8 cellular contexts compared by ENCODE assay signal in the genomic region with DNA sequence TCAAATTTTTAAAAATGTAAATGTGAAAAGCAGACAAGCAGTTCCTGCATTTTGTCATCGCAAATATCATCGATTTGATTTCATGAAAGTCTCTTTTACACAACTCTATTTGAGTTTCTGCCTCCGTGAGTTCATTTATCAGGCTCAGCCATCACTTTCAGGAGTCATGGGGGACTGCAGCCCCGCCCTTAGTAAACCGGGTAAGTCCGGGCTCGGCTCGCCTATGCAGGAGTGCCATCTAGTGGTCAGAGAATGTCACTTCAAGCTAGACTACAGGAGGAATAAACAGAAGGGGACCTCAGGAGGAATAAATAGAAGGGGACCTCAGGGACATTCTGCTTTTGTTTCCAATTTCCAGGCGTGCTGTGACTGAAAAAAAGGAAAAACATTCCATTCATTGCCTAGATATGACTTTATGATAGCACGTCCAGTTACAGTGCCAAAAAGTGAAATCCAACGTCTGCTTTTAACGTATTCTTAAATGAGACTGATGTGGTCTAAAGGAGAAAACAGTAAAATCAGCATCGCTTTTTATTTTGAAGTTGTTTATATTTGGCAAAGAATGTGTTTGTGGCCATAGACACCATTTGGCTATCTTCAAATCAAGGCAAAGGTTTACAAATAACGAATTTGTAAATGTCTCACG.
A peak's percentile ranks its signal among the peaks of the same experiment; 100 is the strongest.
DNase-seq lines count a peak whose midpoint lies in the region; TF ChIP-seq lines count a peak whose summit lies in the region.

No MANE protein-coding gene starts in this region.

- no peak overlapping the region for H3K56ac ChIP-seq in H9 (ENCODE audit: insufficient read length, low read depth, low read length)

- H3K23ac ChIP-seq in H9 (ENCODE audit: insufficient read length, low read depth, low read length) (no peak overlapping the region), trophoblast cell (ENCODE audit: low read length) (no peak overlapping the region)

- H3K9ac ChIP-seq in H9 (ENCODE audit: extremely low read depth, insufficient read length, low read length) (no peak overlapping the region), MM.1S (ENCODE audit: low read length) (no peak overlapping the region; the same call in 1 of the 2 replicates), SK-N-SH (no peak overlapping the region), trophoblast cell (ENCODE audit: low read length) (no peak overlapping the region)

- H2BK5ac ChIP-seq in H9 (ENCODE audit: insufficient read length, low read length) (no peak overlapping the region), trophoblast cell (ENCODE audit: low read depth, low read length, poor library complexity) (no peak overlapping the region)

- H2BK20ac ChIP-seq in H9 (ENCODE audit: low read depth, low read length, poor library complexity, severe bottlenecking), result no peak overlapping the region

- H3F3A ChIP-seq in MM.1S (ENCODE audit: insufficient read depth, low read length) (no peaks in the 10 kb centered on the region), SK-N-SH (replicated peaks; ENCODE audit: insufficient read depth) (no peaks in the 10 kb centered on the region)

- H3K36me3 ChIP-seq in MM.1S (replicated peaks; ENCODE audit: insufficient read depth, low read length) (no peaks in the 10 kb centered on the region), SK-N-SH (replicated peaks in 1 of 2; ENCODE audit: control insufficient read depth in 1 of 2, insufficient read depth in 2 of 2, low read length in 1 of 2) (no peaks in the 10 kb centered on the region), trophoblast cell (ENCODE audit: control insufficient read depth in 1 of 2, insufficient read depth in 2 of 2, low read length in 2 of 2) (no peaks in the 10 kb centered on the region), transverse colon (no peaks in the 10 kb centered on the region)

- no peak overlapping the region for H2BK15ac ChIP-seq in H9 (ENCODE audit: low read depth, low read length)

- no peaks in the 10 kb centered on the region for H3K9me3 Mint-ChIP-seq in H9
- H3K9me3 Mint-ChIP-seq in activated naive CD4-positive, alpha-beta T cell treated with anti-CD3 and anti-CD28 coated beads, Interleukin-2, amount 50 U/mL, for 24 hours, result no peaks in the 10 kb centered on the region
- peaks cover 2% of the 10 kb centered on the region for H3K9me3 Mint-ChIP-seq in glutamatergic neuron (ENCODE audit: unreplicated experiment)

- peak overlapping the region; percentile 55 for H3K4me3 ChIP-seq in MM.1S (ENCODE audit: low read length)
- peak overlapping the region; percentile 38 to 46; a peak in 3 of 4 replicates for H3K4me3 ChIP-seq in SK-N-SH (ENCODE audit: low read depth in 2 of 2, low read length in 1 of 2)
- no peak overlapping the region for H3K4me3 ChIP-seq in trophoblast cell (ENCODE audit: low read depth, low read length)
- H3K4me3 ChIP-seq in transverse colon, result peak overlapping the region in 1 of 4 donors; percentile 2

- no peak overlapping the region for H2AFZ ChIP-seq in H9 (ENCODE audit: low read length)
- H2AFZ ChIP-seq in MM.1S (ENCODE audit: low read length), result peak overlapping the region; percentile 82
- peak overlapping the region; percentile 47; the same call in 1 of the 2 replicates for H2AFZ ChIP-seq in SK-N-SH (ENCODE audit: low read depth)
- H2AFZ ChIP-seq in trophoblast cell (ENCODE audit: insufficient read depth, low read length, poor library complexity), result no peak overlapping the region

- H4K20me1 ChIP-seq in H9 (ENCODE audit: control insufficient read depth, insufficient read depth, insufficient read length), result no peaks in the 10 kb centered on the region
- no peaks in the 10 kb centered on the region for H4K20me1 ChIP-seq in MM.1S (ENCODE audit: insufficient read depth, low read length)
- H4K20me1 ChIP-seq in SK-N-SH (ENCODE audit: insufficient read depth), result no peaks in the 10 kb centered on the region

- CTCF ChIA-PET in SK-N-SH (lab: Yijun Ruan, JAX), result interaction anchor here (0.6 to 2.8 kb wide), 26 partner anchors 10 to 1365 kb away, joined by 3 to 29 read pairs (median 4); no protein-coding TSS in a partner anchor

- H4K5ac ChIP-seq in H9 (ENCODE audit: insufficient read length, low read depth, low read length), result no peak overlapping the region

- no peak overlapping the region for H4K12ac ChIP-seq in trophoblast cell (ENCODE audit: low read depth, low read length)

- TF ChIP-seq CTCF in H9 (conservative IDR thresholded peaks at IDR 0.05) (peak; percentile 95), MM.1S (IDR thresholded peaks at IDR 0.05; ENCODE audit: low read length) (peak; percentile 92), SK-N-SH (IDR thresholded peaks at IDR 0.05) (peak; percentile 97), glutamatergic neuron (IDR thresholded peaks at IDR 0.05; ENCODE audit: partially characterized antibody, unreplicated experiment) (peak; percentile 92), transverse colon (IDR thresholded peaks at IDR 0.05) (peak; percentile 82 to 95 (median 91))

- H3T11ph ChIP-seq in H9 (ENCODE audit: low read length), result no peak overlapping the region

- intact Hi-C loops in transverse colon (cut with DNase I; ENCODE audit: low total_unique reads), result no loop called here

- H3K4ac ChIP-seq in H9 (ENCODE audit: low read depth, low read length) (no peak overlapping the region), trophoblast cell (ENCODE audit: low read depth, low read length) (no peak overlapping the region)

- TF ChIP-seq EP300 in SK-N-SH (IDR thresholded peaks at IDR 0.05; ENCODE audit: borderline replicate concordance in 1 of 2, low read depth in 1 of 2, low read length in 1 of 2), result no peak
- TF ChIP-seq EP300 in transverse colon (IDR thresholded peaks at IDR 0.05; ENCODE audit: low read depth), result no peak

- no peak for TF ChIP-seq POLR2A in transverse colon (IDR thresholded peaks at IDR 0.05)

- H3K4me2 ChIP-seq in H9 (ENCODE audit: insufficient read depth, insufficient read length, low read length), result no peak overlapping the region
- H3K4me2 ChIP-seq in MM.1S (ENCODE audit: low read depth, low read length), result peak overlapping the region; percentile 57; the same call in 1 of the 2 replicates
- H3K4me2 ChIP-seq in SK-N-SH, result peak overlapping the region; percentile 60; the same call in 1 of the 2 replicates
- H3K4me2 ChIP-seq in trophoblast cell (ENCODE audit: low read length), result peak overlapping the region; percentile 23

- H3K27me3 ChIP-seq in H9 (ENCODE audit: insufficient read depth, low read length) (no peaks in the 10 kb centered on the region), MM.1S (replicated peaks; ENCODE audit: insufficient read depth, low read length) (no peaks in the 10 kb centered on the region), SK-N-SH (ENCODE audit: insufficient read depth) (no peaks in the 10 kb centered on the region), trophoblast cell (ENCODE audit: insufficient read depth, low read length) (no peaks in the 10 kb centered on the region), transverse colon (peaks cover 9% of the 10 kb centered on the region)

- H3K23me2 ChIP-seq in H9 (ENCODE audit: insufficient read length, low read depth, low read length, poor library complexity, severe bottlenecking), result no peaks in the 10 kb centered on the region

- no CpG with 5 or more reads among the region's 15 CpGs for WGBS in H9 (ENCODE audit: extremely low coverage, insufficient read length, low lambda C conversion rate)
- WGBS in SK-N-SH (ENCODE audit: low lambda C conversion rate), result 28% methylated on average over 15 of the region's 15 CpGs
- no CpG with 5 or more reads among the region's 15 CpGs for WGBS in trophoblast cell (ENCODE audit: extremely low coverage, insufficient coverage, insufficient read length)
- 14 to 15% methylated on average over 10 to 15 of the region's 15 CpGs for WGBS in transverse colon (ENCODE audit: low coverage in 1 of 2), 2 donors

- H3K4me1 ChIP-seq in H9 (ENCODE audit: insufficient read depth, low read length) (no peaks in the 10 kb centered on the region), MM.1S (ENCODE audit: low read length) (no peaks in the 10 kb centered on the region), SK-N-SH (ENCODE audit: control insufficient read depth in 1 of 2, insufficient read depth in 2 of 2, low read depth in 1 of 2, low read length in 1 of 2) (peaks cover 0 to 3% of the 10 kb centered on the region in 2 experiments; a peak in 2 of 4 replicates), trophoblast cell (ENCODE audit: control insufficient read depth in 1 of 2, insufficient read depth in 2 of 2, low read length in 2 of 2) (no peaks in the 10 kb centered on the region), transverse colon (peaks cover 0 to 19% (median 7%) of the 10 kb centered on the region in 4 donors)

- H3K4me1 Mint-ChIP-seq in H9 (peaks cover 3 to 14% of the 10 kb centered on the region in 2 experiments; a peak in 3 of 4 replicates), glutamatergic neuron (ENCODE audit: low read depth, unreplicated experiment) (peaks cover 29% of the 10 kb centered on the region)
- H3K4me1 Mint-ChIP-seq in activated naive CD4-positive, alpha-beta T cell treated with anti-CD3 and anti-CD28 coated beads, Interleukin-2, amount 50 U/mL, for 24 hours, result peaks cover 5% of the 10 kb centered on the region

- POLR2A ChIA-PET in SK-N-SH (lab: Yijun Ruan, JAX), result no interaction called here

- peak; percentile 97 for TF ChIP-seq RAD21 in SK-N-SH (IDR thresholded peaks at IDR 0.05; ENCODE audit: low read length)

- in situ Hi-C loops in transverse colon (cut with MboI; ENCODE audit: low pct_ligation_motif_present in 1 of 4, low pct_unique_long_range_greater_than_20kb in 1 of 4, low sequenced_read_pairs in 3 of 4), result loop anchor here in 2 of 4 donors (25.0 kb wide), 1 partner anchor 237 kb away; no protein-coding TSS in a partner anchor

- H3K36me3 Mint-ChIP-seq in H9 (ENCODE audit: insufficient read depth in 1 of 3, low read depth in 3 of 3) (no peaks in the 10 kb centered on the region), glutamatergic neuron (ENCODE audit: unreplicated experiment) (no peaks in the 10 kb centered on the region)
- H3K36me3 Mint-ChIP-seq in activated naive CD4-positive, alpha-beta T cell treated with anti-CD3 and anti-CD28 coated beads, Interleukin-2, amount 50 U/mL, for 24 hours, result no peaks in the 10 kb centered on the region

- H3K27me3 Mint-ChIP-seq in H9 (ENCODE audit: low read depth) (no peaks in the 10 kb centered on the region), glutamatergic neuron (ENCODE audit: unreplicated experiment) (no peaks in the 10 kb centered on the region)
- H3K27me3 Mint-ChIP-seq in activated naive CD4-positive, alpha-beta T cell treated with anti-CD3 and anti-CD28 coated beads, Interleukin-2, amount 50 U/mL, for 24 hours, result no peaks in the 10 kb centered on the region

- H3K79me2 ChIP-seq in H9 (ENCODE audit: insufficient read depth, low read length) (no peaks in the 10 kb centered on the region), MM.1S (ENCODE audit: low read length) (no peaks in the 10 kb centered on the region), SK-N-SH (ENCODE audit: insufficient read depth) (no peaks in the 10 kb centered on the region), trophoblast cell (ENCODE audit: control insufficient read depth, insufficient read depth, low read length, poor library complexity) (no peaks in the 10 kb centered on the region)

- H3K4me3 Mint-ChIP-seq in H9, result no peak overlapping the region
- H3K4me3 Mint-ChIP-seq in activated naive CD4-positive, alpha-beta T cell treated with anti-CD3 and anti-CD28 coated beads, Interleukin-2, amount 50 U/mL, for 24 hours, result peak overlapping the region; percentile 69
- peak overlapping the region; percentile 33 for H3K4me3 Mint-ChIP-seq in glutamatergic neuron (ENCODE audit: unreplicated experiment)

- no peak overlapping the region for H2BK12ac ChIP-seq in H9 (ENCODE audit: insufficient read length, low read depth, low read length)
- no peak overlapping the region for H2BK12ac ChIP-seq in trophoblast cell (ENCODE audit: low read length)

- no peak overlapping the region for H3K27ac ChIP-seq in H9 (ENCODE audit: insufficient read length, low read depth, low read length)
- H3K27ac ChIP-seq in MM.1S (ENCODE audit: low read length), result no peak overlapping the region
- H3K27ac ChIP-seq in SK-N-SH (ENCODE audit: low read depth in 2 of 2, low read length in 1 of 2), result peak overlapping the region in 1 of 2 experiments; percentile 58; a peak in 2 of 4 replicates
- no peak overlapping the region for H3K27ac ChIP-seq in trophoblast cell (ENCODE audit: low read depth, low read length)
- H3K27ac ChIP-seq in transverse colon, result no peak overlapping the region

- H3K18ac ChIP-seq in H9 (ENCODE audit: insufficient read length, low read depth, low read length), result no peak overlapping the region
- H3K18ac ChIP-seq in trophoblast cell (ENCODE audit: low read length), result no peak overlapping the region

- no peak overlapping the region for H2AK5ac ChIP-seq in H9 (ENCODE audit: insufficient read length, low read length)
- H2AK5ac ChIP-seq in trophoblast cell (ENCODE audit: low read length), result no peak overlapping the region

- H4K8ac ChIP-seq in H9 (replicated peaks; ENCODE audit: insufficient read length, low read depth, low read length) (no peak overlapping the region), trophoblast cell (ENCODE audit: low read depth, low read length) (no peak overlapping the region)

- no peaks in the 10 kb centered on the region for H3K79me1 ChIP-seq in H9 (ENCODE audit: insufficient read depth, low read depth, low read length, poor library complexity, severe bottlenecking)
- H3K79me1 ChIP-seq in trophoblast cell (ENCODE audit: low read length), result peaks cover 7% of the 10 kb centered on the region

- DNase-seq in GM03348 (ENCODE audit: low spot score) (peak; percentile 87), H9 (peak; percentile 78), MM.1S (peak; percentile 77), SK-N-SH (peak; percentile 74), glutamatergic neuron (peak; percentile 78), trophoblast cell (peak; percentile 66 to 95), transverse colon (peak; percentile 66)

- H4K91ac ChIP-seq in H9 (ENCODE audit: insufficient read length, low read depth, low read length) (no peak overlapping the region), trophoblast cell (ENCODE audit: low read depth, low read length) (no peak overlapping the region)

- no peaks in the 10 kb centered on the region for H3K9me3 ChIP-seq in H9 (ENCODE audit: control insufficient read depth, low read depth, low read length)
- no peaks in the 10 kb centered on the region for H3K9me3 ChIP-seq in MM.1S (replicated peaks; ENCODE audit: insufficient read depth, low read length)
- no peaks in the 10 kb centered on the region for H3K9me3 ChIP-seq in SK-N-SH
- no peaks in the 10 kb centered on the region for H3K9me3 ChIP-seq in trophoblast cell (ENCODE audit: insufficient read depth, low read depth, low read length)
- no peaks in the 10 kb centered on the region for H3K9me3 ChIP-seq in transverse colon

- H3K14ac ChIP-seq in H9 (ENCODE audit: insufficient read depth, low read length) (no peak overlapping the region), trophoblast cell (ENCODE audit: low read length) (no peak overlapping the region)

- no peaks in the 10 kb centered on the region for H3K9me2 ChIP-seq in MM.1S (replicated peaks; ENCODE audit: insufficient read depth, low read length)
- no peaks in the 10 kb centered on the region for H3K9me2 ChIP-seq in SK-N-SH

- H3K27ac Mint-ChIP-seq in H9 (no peak overlapping the region), glutamatergic neuron (ENCODE audit: unreplicated experiment) (no peak overlapping the region)
- H3K27ac Mint-ChIP-seq in activated naive CD4-positive, alpha-beta T cell treated with anti-CD3 and anti-CD28 coated beads, Interleukin-2, amount 50 U/mL, for 24 hours, result peak overlapping the region; percentile 73

- H2BK120ac ChIP-seq in H9 (ENCODE audit: low read depth, low read length, poor library complexity, severe bottlenecking), result no peak overlapping the region
- H2BK120ac ChIP-seq in trophoblast cell (ENCODE audit: insufficient read depth, low read length, poor library complexity), result no peak overlapping the region

Comparison
In these comparisons a context has a peak if more than half of its experiments do, and no peak if none do; other contexts are left out.
1. H2AFZ ChIP-seq: peak in MM.1S (single experiment) and SK-N-SH (single experiment); none in H9 (single experiment) and trophoblast cell (single experiment).
2. H3K4me3 Mint-ChIP-seq: peak in activated naive CD4-positive, alpha-beta T cell treated with anti-CD3 and anti-CD28 coated beads, Interleukin-2, amount 50 U/mL, for 24 hours (single experiment) and glutamatergic neuron (single experiment); none in H9 (0 of 2).
3. Peak in every context shown above with its lines, with median percentiles within 50 percentile points of each other: DNase-seq and CTCF ChIP-seq.